ENCODE assay signal across 8 cellular contexts in the genomic region with DNA sequence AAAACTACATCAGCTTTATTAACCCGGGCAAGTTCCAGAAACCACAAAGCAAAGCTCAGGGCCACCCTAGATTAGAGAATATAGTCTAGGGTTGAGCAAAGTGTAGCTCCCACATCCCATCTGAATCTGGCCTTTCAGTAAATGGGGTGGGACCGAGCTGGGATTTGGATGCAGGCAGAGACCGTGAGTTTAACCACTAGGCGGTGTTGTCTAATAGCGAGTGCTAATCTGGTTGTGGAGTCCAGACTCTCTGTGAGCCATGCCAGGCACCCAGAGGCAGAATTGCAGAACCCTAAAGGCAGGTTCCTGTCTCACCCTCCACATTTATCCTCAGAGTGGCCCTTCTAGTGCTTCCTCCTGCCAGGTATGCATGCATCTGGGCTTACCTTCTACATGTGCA.
DNase-seq lines count a peak whose midpoint lies in the region; ATAC-seq and TF ChIP-seq lines count a peak whose summit lies in the region.

No MANE protein-coding gene starts in this region.

- H2AFZ ChIP-seq in mesenchymal stem cell (ENCODE audit: low read depth, low read length) = no peak overlapping the region

- no peak overlapping the region for H3K4me2 ChIP-seq in mesenchymal stem cell (ENCODE audit: low read length, poor library complexity, severe bottlenecking)

- in situ Hi-C loops in KBM-7 (cut with MboI; ENCODE audit: low pct_unique_long_range_greater_than_20kb, low sequenced_read_pairs) = no loop called here

- no peak overlapping the region for H3K23ac ChIP-seq in mesenchymal stem cell (ENCODE audit: low read length in 2 of 2)

- no peaks in the 10 kb centered on the region for H3K27me3 ChIP-seq in cardiac muscle cell
- peaks cover 0 to 26% of the 10 kb centered on the region in 2 experiments for H3K27me3 ChIP-seq in mesenchymal stem cell (ENCODE audit: control insufficient read depth in 1 of 2, insufficient read depth in 1 of 2, low read length in 2 of 2)

- intact Hi-C loops in left ventricle myocardium superior (cut with micrococcal nuclease) = no loop called here

- H3K4me3 ChIP-seq in cardiac muscle cell (no peak overlapping the region), mesenchymal stem cell (ENCODE audit: insufficient read depth in 1 of 2, low read depth in 1 of 2, low read length in 2 of 2) (no peak overlapping the region)

- CTCF ChIA-PET in WTC11 (lab: Charles Lee) = interaction anchor here (0.6 to 1.6 kb wide), 19 partner anchors 10 to 545 kb away, joined by 3 to 11 read pairs (median 4); no protein-coding TSS in a partner anchor

- H3K9me3 Mint-ChIP-seq in WTC11 = peaks cover 16% of the 10 kb centered on the region

- H3K18ac ChIP-seq in mesenchymal stem cell (ENCODE audit: low read depth in 1 of 2, low read length in 2 of 2) = no peak overlapping the region

- H4K91ac ChIP-seq in mesenchymal stem cell (ENCODE audit: low read length) = no peak overlapping the region

- DNase-seq in cardiac muscle cell (ENCODE audit: low read depth in 1 of 2, low spot score in 1 of 2) (peak; percentile 77 to 83), left ventricle myocardium superior (no peak), KBM-7 (peak; percentile 83), WTC11 (ENCODE audit: low spot score) (peak; percentile 73), mesenchymal stem cell (peak; percentile 7), putamen (ENCODE audit: low spot score) (no peak)
- no peak for DNase-seq in NK-92 treated with Interleukin-12 subunit alpha and Interleukin-12 subunit beta, amount 100 ng/mL, for 24 hours (lab: John Stamatoyannopoulos, UW)

- H3K27ac ChIP-seq in cardiac muscle cell (no peak overlapping the region), mesenchymal stem cell (ENCODE audit: low read length, poor library complexity, severe bottlenecking) (no peak overlapping the region)

- no peak overlapping the region for H3K4me3 Mint-ChIP-seq in WTC11

- H2BK120ac ChIP-seq in mesenchymal stem cell (ENCODE audit: low read depth, low read length) = no peak overlapping the region

- WGBS in mesenchymal stem cell = 24% methylated on average over 4 of the region's 5 CpGs

- POLR2A ChIA-PET in WTC11 (lab: Charles Lee) = no interaction called here

- peaks cover 6% of the 10 kb centered on the region for H3K4me1 ChIP-seq in cardiac muscle cell (ENCODE audit: low read depth)
- H3K4me1 ChIP-seq in mesenchymal stem cell (ENCODE audit: control insufficient read depth, insufficient read depth, low read depth, low read length) = no peaks in the 10 kb centered on the region

- H2BK5ac ChIP-seq in mesenchymal stem cell (ENCODE audit: low read depth, low read length, poor library complexity, severe bottlenecking) = no peak overlapping the region

- H3K36me3 Mint-ChIP-seq in WTC11 = peaks cover 8% of the 10 kb centered on the region; the same call in 1 of the 2 replicates

- H3K4me1 Mint-ChIP-seq in WTC11 = peaks cover 23% of the 10 kb centered on the region

- ATAC-seq in left ventricle myocardium superior (no peak), WTC11 (peak; percentile 95), HG03196 (IDR thresholded peaks at IDR 0.05; ENCODE audit: unreplicated experiment) (no peak)

- H2BK12ac ChIP-seq in mesenchymal stem cell (ENCODE audit: low read length in 2 of 2) = no peak overlapping the region

- no peak overlapping the region for H3K14ac ChIP-seq in mesenchymal stem cell (ENCODE audit: low read length in 2 of 2)

- no peak overlapping the region for H3K27ac Mint-ChIP-seq in WTC11

- no peak overlapping the region for H2AK5ac ChIP-seq in mesenchymal stem cell (ENCODE audit: low read length, severe bottlenecking)

- H3K79me1 ChIP-seq in mesenchymal stem cell (replicated peaks; ENCODE audit: low read length, poor library complexity, severe bottlenecking) = no peaks in the 10 kb centered on the region

- H3K36me3 ChIP-seq in cardiac muscle cell = no peaks in the 10 kb centered on the region
- no peaks in the 10 kb centered on the region for H3K36me3 ChIP-seq in mesenchymal stem cell (ENCODE audit: control insufficient read depth in 1 of 2, insufficient read depth in 2 of 2, low read depth in 1 of 2, low read length in 2 of 2)

- H3K9ac ChIP-seq in mesenchymal stem cell (ENCODE audit: low read length) = no peak overlapping the region

- no peak overlapping the region for H3K4ac ChIP-seq in mesenchymal stem cell (ENCODE audit: low read depth in 1 of 2, low read length in 2 of 2)

- H3K9me3 ChIP-seq in cardiac muscle cell (ENCODE audit: low read depth) (no peaks in the 10 kb centered on the region), mesenchymal stem cell (ENCODE audit: control insufficient read depth, low read length) (no peaks in the 10 kb centered on the region)

- no peak overlapping the region for H4K8ac ChIP-seq in mesenchymal stem cell (ENCODE audit: low read length)

- no peak overlapping the region for H2BK15ac ChIP-seq in mesenchymal stem cell (ENCODE audit: low read depth, poor library complexity, severe bottlenecking)

- H3K27me3 Mint-ChIP-seq in WTC11 (ENCODE audit: low read depth) = no peaks in the 10 kb centered on the region

- peak; percentile 77 for TF ChIP-seq CTCF in cardiac muscle cell (IDR thresholded peaks at IDR 0.05; ENCODE audit: low read depth, low read length)
- TF ChIP-seq CTCF in WTC11 (IDR thresholded peaks at IDR 0.05) = peak; percentile 50; the same call in 1 of the 2 replicates

TF ChIP-seq in WTC11, 78 proteins besides CTCF, POLR2A, EP300 and RAD21:
- TF ChIP-seq ATF2 (CRISPR knock-in tag; IDR thresholded peaks at IDR 0.05; ENCODE audit: borderline replicate concordance, low read depth) (no peak), ZNF317 (CRISPR knock-in tag; IDR thresholded peaks at IDR 0.05; ENCODE audit: borderline replicate concordance, low read depth) (no peak), E2F4 (CRISPR knock-in tag; IDR thresholded peaks at IDR 0.05; ENCODE audit: borderline replicate concordance, low read depth) (no peak), SOX15 (CRISPR knock-in tag; IDR thresholded peaks at IDR 0.05) (no peak), OVOL2 (CRISPR knock-in tag; IDR thresholded peaks at IDR 0.05; ENCODE audit: borderline replicate concordance) (no peak), E2F1 (CRISPR knock-in tag; IDR thresholded peaks at IDR 0.05) (no peak), FOXJ3 (CRISPR knock-in tag; IDR thresholded peaks at IDR 0.05; ENCODE audit: borderline replicate concordance) (no peak), MXD4 (CRISPR knock-in tag; IDR thresholded peaks at IDR 0.05; ENCODE audit: borderline replicate concordance) (no peak)

Comparison
In these comparisons a context has a peak if more than half of its experiments do, and no peak if none do; other contexts are left out.
1. DNase-seq: peak in cardiac muscle cell (2 of 2), KBM-7 (single experiment), WTC11 (single experiment) and mesenchymal stem cell (single experiment); none in left ventricle myocardium superior (single experiment), NK-92 treated with Interleukin-12 subunit alpha and Interleukin-12 subunit beta, amount 100 ng/mL, for 24 hours (single experiment) and putamen (single experiment).